ENCODE assay signal across 8 cellular contexts in the genomic region with DNA sequence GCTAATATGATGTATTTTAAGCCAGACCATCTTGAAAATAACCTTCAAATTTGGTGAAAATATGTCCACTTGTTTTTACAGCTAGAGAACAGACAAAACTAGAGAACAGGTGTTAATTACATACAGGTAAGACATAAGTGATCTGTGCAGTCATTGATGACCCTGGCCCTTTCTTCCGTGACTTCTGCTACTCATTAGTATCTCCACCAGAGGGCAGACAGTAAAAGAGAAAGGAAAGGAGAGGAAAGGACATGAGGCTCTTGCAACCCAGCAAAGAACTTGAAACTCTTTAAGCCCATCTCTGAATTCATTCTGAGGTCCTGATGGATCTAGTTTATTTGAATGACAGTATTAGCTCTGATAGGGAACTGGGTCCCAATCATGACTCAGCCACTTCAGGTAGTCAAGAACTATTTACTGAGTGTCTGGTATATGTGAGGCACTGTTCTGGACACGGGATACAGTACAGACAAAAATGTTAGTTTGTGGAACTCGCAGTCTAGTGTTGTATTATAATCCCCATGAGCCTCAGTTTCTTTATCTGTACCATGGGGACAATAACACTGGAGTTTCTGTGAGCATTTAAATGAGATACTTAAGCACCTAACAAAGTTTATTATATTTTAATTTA.
DNase-seq lines count a peak whose midpoint lies in the region; ATAC-seq and TF ChIP-seq lines count a peak whose summit lies in the region.

No MANE protein-coding gene starts in this region.

- 14 to 52% methylated on average over 1 to 3 of the region's 3 CpGs for WGBS in transverse colon (ENCODE audit: low coverage in 1 of 2), 2 donors

- no peaks in the 10 kb centered on the region for H3K27me3 ChIP-seq in foreskin keratinocyte
- no peaks in the 10 kb centered on the region for H3K27me3 ChIP-seq in transverse colon

- no peak overlapping the region for H3K4me3 Mint-ChIP-seq in T-helper 17 cell

- H3K36me3 ChIP-seq in transverse colon, result no peaks in the 10 kb centered on the region

- no peaks in the 10 kb centered on the region for H3K27me3 Mint-ChIP-seq in T-helper 17 cell

- H3K27ac ChIP-seq in foreskin keratinocyte, result no peak overlapping the region
- no peak overlapping the region for H3K27ac ChIP-seq in transverse colon

- intact Hi-C loops in transverse colon (cut with DNase I; ENCODE audit: low total_unique reads), result no loop called here

- H3K9me3 ChIP-seq in T-helper 17 cell (ENCODE audit: control insufficient read depth, low read length, poor library complexity, severe bottlenecking), result no peaks in the 10 kb centered on the region
- H3K9me3 ChIP-seq in transverse colon, result no peaks in the 10 kb centered on the region

- no peak overlapping the region for H3K4me3 ChIP-seq in transverse colon

- H3K4me1 ChIP-seq in foreskin keratinocyte, result no peaks in the 10 kb centered on the region
- no peaks in the 10 kb centered on the region for H3K4me1 ChIP-seq in transverse colon

- in situ Hi-C loops in GM13976 (cut with MboI; ENCODE audit: low sequenced_read_pairs, unreplicated experiment), result no loop called here
- in situ Hi-C loops in transverse colon (cut with MboI; ENCODE audit: low pct_ligation_motif_present in 1 of 4, low pct_unique_long_range_greater_than_20kb in 1 of 4, low sequenced_read_pairs in 3 of 4), result loop anchor here in 1 of 4 donors (25.0 kb wide), 1 partner anchor 176 kb away; no protein-coding TSS in a partner anchor

- TF ChIP-seq EP300 in transverse colon (IDR thresholded peaks at IDR 0.05; ENCODE audit: low read depth), result no peak

- H3K36me3 Mint-ChIP-seq in T-helper 17 cell (ENCODE audit: low read depth), result no peaks in the 10 kb centered on the region

- H3K27ac Mint-ChIP-seq in T-helper 17 cell, result no peak overlapping the region

- DNase-seq in Ammon's horn (ENCODE audit: low spot score), result peak; percentile 23
- DNase-seq in GM13976 (ENCODE audit: low spot score), result no peak
- DNase-seq in NCI-H1436 (lab: John Stamatoyannopoulos, UW), result peak; percentile 23
- no peak for DNase-seq in T-helper 17 cell
- DNase-seq in foreskin keratinocyte, result peak in 1 of 2 donors; percentile 18
- no peak for DNase-seq in transverse colon
- DNase-seq in DMS79 (lab: John Stamatoyannopoulos, UW), result no peak

- H3K4me1 Mint-ChIP-seq in T-helper 17 cell, result peaks cover 34% of the 10 kb centered on the region

- TF ChIP-seq CTCF in GM13976 (IDR thresholded peaks at IDR 0.05; ENCODE audit: borderline replicate concordance, control extremely low read depth, extremely low read depth, insufficient read depth, missing control alignments) (peak; percentile 47), foreskin keratinocyte (conservative IDR thresholded peaks at IDR 0.05) (peak; percentile 64), transverse colon (IDR thresholded peaks at IDR 0.05) (peak in 4 of 5 experiments; percentile 13 to 46 (median 39))

- no peak for TF ChIP-seq POLR2A in transverse colon (IDR thresholded peaks at IDR 0.05)

- ATAC-seq in HG02678 (IDR thresholded peaks at IDR 0.05; ENCODE audit: unreplicated experiment) (peak; percentile 81), T-helper 17 cell (peak; percentile 77), foreskin keratinocyte (peak; percentile 78)

Comparison
In these comparisons a context has a peak if more than half of its experiments do, and no peak if none do; other contexts are left out.
1. DNase-seq: peak in Ammon's horn (single experiment) and NCI-H1436 (single experiment); none in GM13976 (single experiment), T-helper 17 cell (0 of 3), transverse colon (single experiment) and DMS79 (single experiment).
2. Peak in every context shown above with its lines, with median percentiles within 50 percentile points of each other: CTCF ChIP-seq and ATAC-seq.